Comparison of ENCODE assay signal across 8 cellular contexts in genomic region chr12:57888407-57889157, GRCh38. TPM values are rescaled to one million over a fixed set of nuclear protein-coding genes. Genes with fewer than 3 reads are reported as not detected.
DNase-seq lines count a peak whose midpoint lies in the region; ATAC-seq and TF ChIP-seq lines count a peak whose summit lies in the region.

No MANE protein-coding gene starts in this region.

- CTCF ChIA-PET in CD4-positive, alpha-beta memory T cell (lab: Charles Lee; ENCODE audit: partially characterized antibody): interaction anchor here (0.6 to 5.7 kb wide), 6 partner anchors 8 to 46 kb away, joined by 3 to 34 read pairs (median 8); no protein-coding TSS in a partner anchor
- CTCF ChIA-PET in naive thymus-derived CD4-positive, alpha-beta T cell (lab: Charles Lee): interaction anchor here (1.0 to 2.2 kb wide), 5 partner anchors 10 to 59 kb away, joined by 3 to 8 read pairs (median 4); no protein-coding TSS in a partner anchor

- no peaks in the 10 kb centered on the region for H3K27me3 ChIP-seq in CD4-positive, alpha-beta memory T cell (ENCODE audit: insufficient read depth, low read length)
- H3K27me3 ChIP-seq in endodermal cell (ENCODE audit: control insufficient read depth, insufficient read depth, low read length, poor library complexity, severe bottlenecking): no peaks in the 10 kb centered on the region
- H3K27me3 ChIP-seq in naive thymus-derived CD4-positive, alpha-beta T cell (ENCODE audit: control insufficient read depth in 2 of 2, insufficient read depth in 2 of 2, low read length in 2 of 2): no peaks in the 10 kb centered on the region

- peaks cover 11 to 44% (median 20%) of the 10 kb centered on the region in 4 donors for H3K4me1 Mint-ChIP-seq in CD4-positive, alpha-beta memory T cell
- peaks cover 20% of the 10 kb centered on the region for H3K4me1 Mint-ChIP-seq in endodermal cell
- H3K4me1 Mint-ChIP-seq in naive thymus-derived CD4-positive, alpha-beta T cell: peaks cover 8 to 16% (median 9%) of the 10 kb centered on the region in 7 donors

- H3K27ac Mint-ChIP-seq in CD4-positive, alpha-beta memory T cell: peak overlapping the region in 5 of 7 donors; percentile 16 to 89 (median 36)
- H3K27ac Mint-ChIP-seq in endodermal cell: peak overlapping the region; percentile 86
- peak overlapping the region in 6 of 9 donors; percentile 11 to 54 (median 44) for H3K27ac Mint-ChIP-seq in naive thymus-derived CD4-positive, alpha-beta T cell

- H3K9me3 Mint-ChIP-seq in CD4-positive, alpha-beta memory T cell: peaks cover 0 to 11% (median 4%) of the 10 kb centered on the region in 8 donors
- peaks cover 11% of the 10 kb centered on the region for H3K9me3 Mint-ChIP-seq in endodermal cell
- H3K9me3 Mint-ChIP-seq in naive thymus-derived CD4-positive, alpha-beta T cell: peaks cover 0 to 18% (median 4%) of the 10 kb centered on the region in 11 donors

- H3K36me3 ChIP-seq in CD4-positive, alpha-beta memory T cell (ENCODE audit: insufficient read depth, low read length): no peaks in the 10 kb centered on the region
- H3K36me3 ChIP-seq in SK-N-MC (ENCODE audit: insufficient read depth, low read length): no peaks in the 10 kb centered on the region
- H3K36me3 ChIP-seq in endodermal cell (ENCODE audit: control insufficient read depth, insufficient read depth, low read length): no peaks in the 10 kb centered on the region
- H3K36me3 ChIP-seq in naive thymus-derived CD4-positive, alpha-beta T cell (ENCODE audit: control insufficient read depth in 2 of 3, insufficient read depth in 3 of 3, low read length in 3 of 3): no peaks in the 10 kb centered on the region

- POLR2A ChIA-PET in CD4-positive, alpha-beta memory T cell (lab: Charles Lee; ENCODE audit: partially characterized antibody): interaction anchor here (1.0 to 2.6 kb wide), 7 partner anchors 8 to 52 kb away, joined by 3 to 20 read pairs (median 9); partner anchors contain the start of genes ATP23 and CTDSP2
- POLR2A ChIA-PET in naive thymus-derived CD4-positive, alpha-beta T cell (lab: Charles Lee): interaction anchor here (1.0 to 2.3 kb wide), 5 partner anchors 9 to 52 kb away, joined by 3 to 10 read pairs (median 4); partner anchors contain the start of gene CTDSP2

- H3K4me3 ChIP-seq in CD4-positive, alpha-beta memory T cell (ENCODE audit: low read length in 2 of 2): no peak overlapping the region
- H3K4me3 ChIP-seq in SK-N-MC (no peak overlapping the region), endodermal cell (ENCODE audit: low read length) (no peak overlapping the region)
- H3K4me3 ChIP-seq in naive thymus-derived CD4-positive, alpha-beta T cell (ENCODE audit: low read length): no peak overlapping the region

- H3K9me3 ChIP-seq in CD4-positive, alpha-beta memory T cell (ENCODE audit: control insufficient read depth in 1 of 2, low read length in 2 of 2): no peaks in the 10 kb centered on the region
- H3K9me3 ChIP-seq in SK-N-MC (ENCODE audit: low read depth, low read length) (no peaks in the 10 kb centered on the region; the same call in 1 of the 2 replicates), endodermal cell (ENCODE audit: control insufficient read depth, low read length) (peaks cover 10% of the 10 kb centered on the region)
- peaks cover 0 to 11% (median 0%) of the 10 kb centered on the region in 3 experiments for H3K9me3 ChIP-seq in naive thymus-derived CD4-positive, alpha-beta T cell (ENCODE audit: control insufficient read depth in 2 of 3, low read length in 3 of 3)

- peaks cover 0 to 2% of the 10 kb centered on the region in 2 donors for H3K27me3 Mint-ChIP-seq in CD4-positive, alpha-beta memory T cell
- peaks cover 3% of the 10 kb centered on the region for H3K27me3 Mint-ChIP-seq in endodermal cell (ENCODE audit: insufficient read depth)
- H3K27me3 Mint-ChIP-seq in naive thymus-derived CD4-positive, alpha-beta T cell: peaks cover 0 to 4% (median 0%) of the 10 kb centered on the region in 5 donors

- peak overlapping the region in 7 of 8 donors; percentile 35 to 72 (median 58) for H3K4me3 Mint-ChIP-seq in CD4-positive, alpha-beta memory T cell
- peak overlapping the region; percentile 29 for H3K4me3 Mint-ChIP-seq in endodermal cell
- H3K4me3 Mint-ChIP-seq in naive thymus-derived CD4-positive, alpha-beta T cell: peak overlapping the region in 7 of 10 donors; percentile 37 to 77 (median 49)

- peaks cover 23% of the 10 kb centered on the region for H3K4me1 ChIP-seq in CD4-positive, alpha-beta memory T cell (ENCODE audit: insufficient read depth, low read length)
- H3K4me1 ChIP-seq in endodermal cell (ENCODE audit: control insufficient read depth, insufficient read depth, low read length): peaks cover 6% of the 10 kb centered on the region
- peaks cover 11% of the 10 kb centered on the region in 2 donors for H3K4me1 ChIP-seq in naive thymus-derived CD4-positive, alpha-beta T cell (ENCODE audit: control insufficient read depth in 2 of 2, insufficient read depth in 2 of 2, low read length in 2 of 2)

- peak; percentile 9 for TF ChIP-seq CTCF in endodermal cell (conservative IDR thresholded peaks at IDR 0.05)

- H3K36me3 Mint-ChIP-seq in CD4-positive, alpha-beta memory T cell: peaks cover 3 to 4% of the 10 kb centered on the region in 2 donors
- H3K36me3 Mint-ChIP-seq in endodermal cell (ENCODE audit: low read depth): no peaks in the 10 kb centered on the region
- peaks cover 0 to 4% (median 4%) of the 10 kb centered on the region in 5 donors for H3K36me3 Mint-ChIP-seq in naive thymus-derived CD4-positive, alpha-beta T cell

- DNase-seq in CD4-positive, alpha-beta memory T cell: peak in 4 of 5 donors; percentile 30 to 55 (median 32)
- DNase-seq in M059J (ENCODE audit: low read depth) (peak; percentile 91), SK-N-MC (ENCODE audit: low read depth, low spot score) (no peak), endodermal cell (peak; percentile 88), T-helper 9 cell (no peak), NOMO-1 treated with dmso at 0.1 percent for 144 hours (lab: John Stamatoyannopoulos, UW; ENCODE audit: unreplicated experiment) (no peak)
- peak in 4 of 9 donors; percentile 21 to 36 (median 28) for DNase-seq in naive thymus-derived CD4-positive, alpha-beta T cell

- H3K9ac ChIP-seq in SK-N-MC (ENCODE audit: insufficient read length) (no peak overlapping the region), endodermal cell (ENCODE audit: extremely low read depth, low read length, poor library complexity, severe bottlenecking) (no peak overlapping the region)

- H3K27ac ChIP-seq in CD4-positive, alpha-beta memory T cell (ENCODE audit: low read depth, low read length): no peak overlapping the region
- H3K27ac ChIP-seq in SK-N-MC: peak overlapping the region; percentile 58; the same call in 1 of the 2 replicates
- H3K27ac ChIP-seq in endodermal cell (ENCODE audit: low read depth, low read length): no peak overlapping the region
- no peak overlapping the region for H3K27ac ChIP-seq in naive thymus-derived CD4-positive, alpha-beta T cell (ENCODE audit: low read depth, low read length)

- intact Hi-C loops in CD4-positive, alpha-beta memory T cell (cut with micrococcal nuclease): no loop called here
- intact Hi-C loops in naive thymus-derived CD4-positive, alpha-beta T cell (cut with micrococcal nuclease): no loop called here

- ATAC-seq in naive thymus-derived CD4-positive, alpha-beta T cell: no peak
- no peak for ATAC-seq in GM21528 (IDR thresholded peaks at IDR 0.05; ENCODE audit: low FRiP score, unreplicated experiment)

- WGBS in endodermal cell (ENCODE audit: insufficient coverage in 1 of 2, insufficient read length in 1 of 2), 2 experiments: 52 to 93% methylated on average over 2 to 15 of the region's 15 CpGs

RNA-seq across cellular contexts. Expression of gene CTDSP2, which starts 42.1 kb away (rescaled TPM):
- 100 to 1,000 TPM; 274 to 285 TPM for total RNA-seq in CD4-positive, alpha-beta memory T cell
- polyA plus RNA-seq in CD4-positive, alpha-beta memory T cell: 10 to 100 TPM; 57.7 to 74.8 TPM
- total RNA-seq in M059J (2014; rRNA removed; shearing (Covaris generic)): 37.3 and 44.2 TPM in 2 replicates
- 100 to 1,000 TPM; 137 to 148 TPM for total RNA-seq in endodermal cell
- 100 TPM for polyA plus RNA-seq in endodermal cell (2013, experiment 1 of 2)
- 87.4 TPM for polyA plus RNA-seq in endodermal cell (2013, experiment 2 of 2)
- 100 to 1,000 TPM; 124 to 295 (median 145) TPM for total RNA-seq in naive thymus-derived CD4-positive, alpha-beta T cell
- 100 to 1,000 TPM in 1 of 2 donors, 10 to 100 TPM in 1; 86.9 to 110 TPM for polyA plus RNA-seq in naive thymus-derived CD4-positive, alpha-beta T cell

RNA-seq across cellular contexts. Expression of gene ATP23, which starts 52.8 kb away (rescaled TPM):
- 1 to 10 TPM; 6.1 to 6.7 TPM for total RNA-seq in CD4-positive, alpha-beta memory T cell
- 10 to 100 TPM; 16.6 to 22.9 TPM for polyA plus RNA-seq in CD4-positive, alpha-beta memory T cell
- total RNA-seq in M059J (2014; rRNA removed; shearing (Covaris generic)): 20.7 and 24.8 TPM in 2 replicates
- 10 to 100 TPM; 10.4 to 11.3 TPM for total RNA-seq in endodermal cell
- 12.5 TPM for polyA plus RNA-seq in endodermal cell (2013, experiment 1 of 2)
- 12.5 TPM for polyA plus RNA-seq in endodermal cell (2013, experiment 2 of 2)
- total RNA-seq in naive thymus-derived CD4-positive, alpha-beta T cell: 10 to 100 TPM in 1 of 5 experiments, 1 to 10 TPM in 4; 7.2 to 12.3 (median 8.2) TPM
- polyA plus RNA-seq in naive thymus-derived CD4-positive, alpha-beta T cell: 10 to 100 TPM; 30.1 to 31.1 TPM

Comparison
In these comparisons a context has a peak if more than half of its experiments do, and no peak if none do; other contexts are left out.
1. DNase-seq: peak in CD4-positive, alpha-beta memory T cell (4 of 5), M059J (single experiment) and endodermal cell (single experiment); none in SK-N-MC (single experiment), T-helper 9 cell (single experiment) and NOMO-1 treated with dmso at 0.1 percent for 144 hours (single experiment).
2. H3K27ac Mint-ChIP-seq: peak in every context shown above with its lines; median percentile 86 in endodermal cell; 44 in naive thymus-derived CD4-positive, alpha-beta T cell; 36 in CD4-positive, alpha-beta memory T cell.
3. Peak in every context shown above with its lines, with median percentiles within 50 percentile points of each other: H3K4me3 Mint-ChIP-seq.